In the genomic region with DNA sequence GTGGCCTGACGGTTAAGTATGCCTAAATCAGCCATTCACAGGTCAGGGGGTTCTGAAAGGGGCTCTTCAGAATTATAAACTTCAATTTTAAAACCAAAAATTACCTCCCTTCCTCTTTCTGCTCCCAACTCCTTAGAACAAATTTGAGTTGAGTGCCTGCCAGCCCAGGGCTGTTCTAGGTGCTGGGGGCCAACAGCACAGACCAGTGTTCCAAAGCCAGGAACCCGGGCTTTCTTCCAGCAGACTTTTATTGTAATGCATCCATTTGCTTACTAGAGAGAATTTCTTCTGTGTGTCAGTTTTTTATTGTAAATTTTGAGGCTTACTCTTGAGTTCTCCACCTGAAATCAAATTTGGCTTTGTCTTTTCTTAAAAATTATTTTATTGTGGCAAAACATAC, we compare ENCODE assay signal across 21 cellular contexts.
DNase-seq lines count a peak whose midpoint lies in the region; ATAC-seq and TF ChIP-seq lines count a peak whose summit lies in the region.
"Had no signal": no experiment of that assay in that cellular context is flagged by ENCODE, and none has a peak within 500 bp of the region (broad histone marks: within the 10 kb centered on the region; RNA-seq: fewer than 3 reads in every experiment).

No MANE protein-coding gene starts in this region.

- no peaks in the 10 kb centered on the region for H3K27me3 ChIP-seq in MG63
- H3K27me3 ChIP-seq in esophagus muscularis mucosa: no peaks in the 10 kb centered on the region
- no peaks in the 10 kb centered on the region for H3K27me3 ChIP-seq in sigmoid colon
- H3K27me3 ChIP-seq: SJCRH30 had no signal

- peaks cover 5% of the 10 kb centered on the region for H3K27me3 Mint-ChIP-seq in activated T-helper 17 cell treated with anti-CD3 and anti-CD28 coated beads, Interleukin-2, amount 50 U/mL, for 72 hours
- H3K27me3 Mint-ChIP-seq: IgD-negative memory B cell had no signal

- no peak overlapping the region for H3K27ac Mint-ChIP-seq in activated T-helper 17 cell treated with anti-CD3 and anti-CD28 coated beads, Interleukin-2, amount 50 U/mL, for 72 hours
- H3K27ac Mint-ChIP-seq: CD4-positive, CD25-positive, alpha-beta regulatory T cell; IgD-negative memory B cell had no signal

- no peak overlapping the region for H3K4me3 Mint-ChIP-seq in activated T-helper 17 cell treated with anti-CD3 and anti-CD28 coated beads, Interleukin-2, amount 50 U/mL, for 72 hours
- H3K4me3 Mint-ChIP-seq: CD4-positive, CD25-positive, alpha-beta regulatory T cell; H9; IgD-negative memory B cell had no signal

- TF ChIP-seq POLR2A in esophagus muscularis mucosa (IDR thresholded peaks at IDR 0.05; ENCODE audit: low read depth) (no peak), sigmoid colon (IDR thresholded peaks at IDR 0.05) (no peak)

- TF ChIP-seq CTCF in esophagus muscularis mucosa (IDR thresholded peaks at IDR 0.05) (no peak), sigmoid colon (IDR thresholded peaks at IDR 0.05) (no peak)

- peaks cover 9 to 46% (median 32%) of the 10 kb centered on the region in 4 donors for H3K4me1 ChIP-seq in esophagus muscularis mucosa
- H3K4me1 ChIP-seq in sigmoid colon: peaks cover 0 to 17% (median 7%) of the 10 kb centered on the region in 4 donors
- H3K4me1 ChIP-seq: Caco-2, SJCRH30 had no signal

- H3K9me3 ChIP-seq in MG63 (no peaks in the 10 kb centered on the region), esophagus muscularis mucosa (no peaks in the 10 kb centered on the region), sigmoid colon (no peaks in the 10 kb centered on the region)
- H3K9me3 ChIP-seq: Caco-2, SJCRH30 had no signal

- no peaks in the 10 kb centered on the region for H3K36me3 Mint-ChIP-seq in activated T-helper 17 cell treated with anti-CD3 and anti-CD28 coated beads, Interleukin-2, amount 50 U/mL, for 72 hours (ENCODE audit: low read depth)
- H3K36me3 Mint-ChIP-seq: CD4-positive, CD25-positive, alpha-beta regulatory T cell; IgD-negative memory B cell had no signal

- no peak overlapping the region for H3K4me3 ChIP-seq in MG63
- no peak overlapping the region for H3K4me3 ChIP-seq in esophagus muscularis mucosa
- no peak overlapping the region for H3K4me3 ChIP-seq in sigmoid colon
- H3K4me3 ChIP-seq: SJCRH30 had no signal

- intact Hi-C loops in esophagus muscularis mucosa (cut with DNase I) (no loop called here), left ventricle myocardium superior (cut with micrococcal nuclease) (no loop called here), sigmoid colon (cut with DNase I) (no loop called here)

- DNase-seq in MG63 (peak; percentile 8), esophagus muscularis mucosa (ENCODE audit: extremely low spot score) (peak; percentile 89), left ventricle myocardium superior (peak; percentile 65), sigmoid colon (peak; percentile 77)
- DNase-seq: ACHN; AML-193; Caco-2; CD4-positive, CD25-positive, alpha-beta regulatory T cell; DMS153; H9; Kasumi-1; NCI-H187 treated with DMSO at 0.1 percent for 48 hours; NCI-H526 treated with DMSO at 0.1 percent for 48 hours; NK-92 treated with Interleukin-12 subunit alpha and Interleukin-12 subunit beta, amount 100 ng/mL, for 24 hours; OCI-M1; RPMI8226; SJCRH30 had no signal

- H3K9me3 Mint-ChIP-seq in activated T-helper 17 cell treated with anti-CD3 and anti-CD28 coated beads, Interleukin-2, amount 50 U/mL, for 72 hours: no peaks in the 10 kb centered on the region

- no peaks in the 10 kb centered on the region for H3K36me3 ChIP-seq in MG63
- no peaks in the 10 kb centered on the region for H3K36me3 ChIP-seq in esophagus muscularis mucosa
- H3K36me3 ChIP-seq in sigmoid colon: no peaks in the 10 kb centered on the region
- H3K36me3 ChIP-seq: SJCRH30 had no signal

- peak; percentile 77 for ATAC-seq in left ventricle myocardium superior
- no peak for ATAC-seq in activated T-helper 17 cell treated with anti-CD3 and anti-CD28 coated beads, Interleukin-2, amount 50 U/mL, for 72 hours (replicated peaks)
- no peak for ATAC-seq in GM21619 (IDR thresholded peaks at IDR 0.05; ENCODE audit: unreplicated experiment)
- ATAC-seq in GM21529 (IDR thresholded peaks at IDR 0.05; ENCODE audit: unreplicated experiment): no peak

- H3K4me1 Mint-ChIP-seq in activated T-helper 17 cell treated with anti-CD3 and anti-CD28 coated beads, Interleukin-2, amount 50 U/mL, for 72 hours: no peaks in the 10 kb centered on the region
- H3K4me1 Mint-ChIP-seq: CD4-positive, CD25-positive, alpha-beta regulatory T cell; H9; IgD-negative memory B cell had no signal

- H3K27ac ChIP-seq in esophagus muscularis mucosa (replicated peaks in 1 of 4): peak overlapping the region in 2 of 4 donors; percentile 39 to 43
- peak overlapping the region in 2 of 4 donors; percentile 24 to 33 for H3K27ac ChIP-seq in sigmoid colon
- H3K27ac ChIP-seq: SJCRH30 had no signal

- WGBS in esophagus muscularis mucosa: 61% methylated on average over 2 of the region's 2 CpGs
- 75 to 80% methylated on average over 2 of the region's 2 CpGs for WGBS in sigmoid colon, 2 donors

- TF ChIP-seq EP300 in esophagus muscularis mucosa (IDR thresholded peaks at IDR 0.05): no peak
- TF ChIP-seq EP300 in sigmoid colon (IDR thresholded peaks at IDR 0.05): no peak

Comparison
In these comparisons a context has a peak if more than half of its experiments do, and no peak if none do; other contexts are left out.
1. DNase-seq: peak in every context shown above with its lines; median percentile 89 in esophagus muscularis mucosa; 77 in sigmoid colon; 65 in left ventricle myocardium superior; 8 in MG63.